Comparison of ENCODE assay signal across 26 cellular contexts in genomic region chr22:21860640-21861039, GRCh38. TPM values are rescaled to one million over a fixed set of nuclear protein-coding genes. Genes with fewer than 3 reads are reported as not detected.
DNase-seq lines count a peak whose midpoint lies in the region; ATAC-seq and TF ChIP-seq lines count a peak whose summit lies in the region.
"Had no signal": no experiment of that assay in that cellular context is flagged by ENCODE, and none has a peak within 500 bp of the region (broad histone marks: within the 10 kb centered on the region; RNA-seq: fewer than 3 reads in every experiment).

No MANE protein-coding gene starts in this region.

- peak overlapping the region in 4 of 7 donors; percentile 8 to 48 (median 34) for H3K4me3 Mint-ChIP-seq in CD8-positive, alpha-beta memory T cell
- H3K4me3 Mint-ChIP-seq in T-helper 17 cell (no peak overlapping the region), memory B cell (no peak overlapping the region)
- H3K4me3 Mint-ChIP-seq: activated CD4-positive, alpha-beta T cell treated with anti-CD3 and anti-CD28 coated beads, Interleukin-2, amount 10 ng/mL, durations not matched to agents 24 days and 14 days; activated CD8-positive, alpha-beta memory T cell treated with anti-CD3 and anti-CD28 coated beads, Interleukin-2, amount 10 ng/mL, durations not matched to agents 7 days and 5 days; stimulated activated naive B cell treated with anti-CD40 and anti-IgM and Interleukin-4, amounts not matched to agents 10 μg/mL and 1 μg/mL and 100 μg/mL, for 72 hours; T-helper 2 cell treated with Interferon-gamma antibody and Interleukin-4, amounts not matched to agents 5 μg/mL and 100 μg/mL, for 36 hours had no signal

- 75 to 89% (median 79%) methylated on average over 4 of the region's 4 CpGs for WGBS in spleen, 5 donors

- H3K9me3 Mint-ChIP-seq in CD8-positive, alpha-beta memory T cell, result no peaks in the 10 kb centered on the region
- H3K9me3 Mint-ChIP-seq in memory B cell, result no peaks in the 10 kb centered on the region
- H3K9me3 Mint-ChIP-seq: activated CD4-positive, alpha-beta T cell treated with anti-CD3 and anti-CD28 coated beads, Interleukin-2, amount 10 ng/mL, durations not matched to agents 24 days and 14 days; brain; IgD-negative memory B cell; T-helper 2 cell treated with Interferon-gamma antibody and Interleukin-4, amounts not matched to agents 5 μg/mL and 100 μg/mL, for 36 hours had no signal

- no peak for DNase-seq in CD8-positive, alpha-beta memory T cell
- DNase-seq in T-helper 17 cell (no peak), memory B cell (ENCODE audit: low spot score in 2 of 2) (no peak), spleen (no peak), globus pallidus (ENCODE audit: low spot score) (no peak)
- DNase-seq: activated CD4-positive, alpha-beta T cell treated with anti-CD3 and anti-CD28 coated beads, Interleukin-2, amount 10 ng/mL, durations not matched to agents 24 days and 14 days; activated CD8-positive, alpha-beta memory T cell treated with anti-CD3 and anti-CD28 coated beads, Interleukin-2, amount 10 ng/mL, durations not matched to agents 7 days and 5 days; esophagus squamous epithelium; GOT3; kidney; mesendoderm; NCI-H1417; NCI-H2107; NCI-H510A treated with DMSO at 0.1 percent for 48 hours; NK-92 treated with Interleukin-12 subunit alpha and Interleukin-12 subunit beta, amount 100 ng/mL, for 24 hours; stimulated activated CD4-positive, alpha-beta T cell treated with anti-CD3 and anti-CD28 coated beads, Interleukin-2, amount 100 ng/mL, for 24 hours; stimulated activated naive B cell treated with anti-CD40 and anti-IgM and Interleukin-4, amounts not matched to agents 10 μg/mL and 1 μg/mL and 100 μg/mL, for 72 hours; testis had no signal

- POLR2A ChIA-PET in CD8-positive, alpha-beta memory T cell (lab: Charles Lee), result no interaction called here

- peaks cover 0 to 2% (median 2%) of the 10 kb centered on the region in 3 donors for H3K36me3 Mint-ChIP-seq in CD8-positive, alpha-beta memory T cell
- peaks cover 4% of the 10 kb centered on the region for H3K36me3 Mint-ChIP-seq in T-helper 17 cell (ENCODE audit: low read depth)
- peaks cover 4% of the 10 kb centered on the region for H3K36me3 Mint-ChIP-seq in memory B cell
- H3K36me3 Mint-ChIP-seq: IgD-negative memory B cell had no signal

- no peak overlapping the region for H3K27ac ChIP-seq in CD8-positive, alpha-beta memory T cell (ENCODE audit: low read depth, low read length)
- H3K27ac ChIP-seq in spleen, result peak overlapping the region in 6 of 8 donors; percentile 65 to 96 (median 84)
- H3K27ac ChIP-seq: prostate gland, VCaP had no signal

- no peaks in the 10 kb centered on the region for H3K36me3 ChIP-seq in CD8-positive, alpha-beta memory T cell (ENCODE audit: insufficient read depth, low read length)
- H3K36me3 ChIP-seq in spleen, result no peaks in the 10 kb centered on the region
- H3K36me3 ChIP-seq: esophagus squamous epithelium, prostate gland had no signal

- H3K4me1 ChIP-seq in CD8-positive, alpha-beta memory T cell (ENCODE audit: insufficient read depth, low read length), result peaks cover 93% of the 10 kb centered on the region
- peaks cover 49 to 100% (median 97%) of the 10 kb centered on the region in 6 donors for H3K4me1 ChIP-seq in spleen

- no peaks in the 10 kb centered on the region for H3K27me3 Mint-ChIP-seq in CD8-positive, alpha-beta memory T cell
- H3K27me3 Mint-ChIP-seq in T-helper 17 cell (no peaks in the 10 kb centered on the region), memory B cell (no peaks in the 10 kb centered on the region)
- H3K27me3 Mint-ChIP-seq: activated CD4-positive, alpha-beta T cell treated with anti-CD3 and anti-CD28 coated beads, Interleukin-2, amount 10 ng/mL, durations not matched to agents 24 days and 14 days; activated CD8-positive, alpha-beta memory T cell treated with anti-CD3 and anti-CD28 coated beads, Interleukin-2, amount 10 ng/mL, durations not matched to agents 7 days and 5 days; brain; IgD-negative memory B cell; stimulated activated naive B cell treated with anti-CD40 and anti-IgM and Interleukin-4, amounts not matched to agents 10 μg/mL and 1 μg/mL and 100 μg/mL, for 72 hours had no signal

- H3K27ac Mint-ChIP-seq in CD8-positive, alpha-beta memory T cell, result peak overlapping the region in 4 of 8 donors; percentile 40 to 90 (median 48)
- H3K27ac Mint-ChIP-seq in T-helper 17 cell (peak overlapping the region; percentile 82), memory B cell (peak overlapping the region; percentile 86)
- H3K27ac Mint-ChIP-seq: activated CD4-positive, alpha-beta T cell treated with anti-CD3 and anti-CD28 coated beads, Interleukin-2, amount 10 ng/mL, durations not matched to agents 24 days and 14 days; activated CD8-positive, alpha-beta memory T cell treated with anti-CD3 and anti-CD28 coated beads, Interleukin-2, amount 10 ng/mL, durations not matched to agents 7 days and 5 days; T-helper 2 cell treated with Interferon-gamma antibody and Interleukin-4, amounts not matched to agents 5 μg/mL and 100 μg/mL, for 36 hours had no signal

- CTCF ChIA-PET in CD8-positive, alpha-beta memory T cell (lab: Charles Lee), result interaction anchor here (1.3 to 1.7 kb wide), 2 partner anchors 16 to 92 kb away, joined by 3 to 5 read pairs; partner anchors contain the start of gene PPM1F

- peaks cover 84 to 96% (median 94%) of the 10 kb centered on the region in 3 donors for H3K4me1 Mint-ChIP-seq in CD8-positive, alpha-beta memory T cell
- H3K4me1 Mint-ChIP-seq in T-helper 17 cell, result peaks cover 75% of the 10 kb centered on the region
- peaks cover 72% of the 10 kb centered on the region for H3K4me1 Mint-ChIP-seq in memory B cell

- ATAC-seq in T-helper 17 cell (no peak), memory B cell (ENCODE audit: low read depth) (no peak), SK-N-SH treated with all-trans-retinoic acid at 6 μM for 48 hours (no peak), HG02840 (IDR thresholded peaks at IDR 0.05; ENCODE audit: low FRiP score, unreplicated experiment) (no peak)
- ATAC-seq: activated CD8-positive, alpha-beta memory T cell treated with anti-CD3 and anti-CD28 coated beads, Interleukin-2, amount 10 ng/mL, durations not matched to agents 7 days and 5 days; stimulated activated naive B cell treated with anti-CD40 and anti-IgM and Interleukin-4, amounts not matched to agents 10 μg/mL and 1 μg/mL and 100 μg/mL, for 72 hours had no signal

- no peak for TF ChIP-seq CTCF in spleen (IDR thresholded peaks at IDR 0.05 in 8 of 11, conservative IDR thresholded peaks at IDR 0.05 in 3 of 11)

- no peak for TF ChIP-seq POLR2A in spleen (IDR thresholded peaks at IDR 0.05)

- H3K27me3 ChIP-seq in CD8-positive, alpha-beta memory T cell (ENCODE audit: insufficient read depth, low read length, poor library complexity, severe bottlenecking), result no peaks in the 10 kb centered on the region
- no peaks in the 10 kb centered on the region for H3K27me3 ChIP-seq in spleen (replicated peaks in 1 of 7)
- H3K27me3 ChIP-seq: esophagus squamous epithelium, testis had no signal

- H3K4me3 ChIP-seq in CD8-positive, alpha-beta memory T cell (ENCODE audit: low read length), result no peak overlapping the region
- peak overlapping the region in 1 of 8 donors; percentile 46 for H3K4me3 ChIP-seq in spleen
- H3K4me3 ChIP-seq: esophagus squamous epithelium, prostate gland, skin epidermis, testis had no signal

- intact Hi-C loops in spleen (cut with DNase I; ENCODE audit: low total_unique reads), result loop anchor here (10.0 kb wide), 1 partner anchor 46 kb away; no protein-coding TSS in a partner anchor

- H3K9me3 ChIP-seq in CD8-positive, alpha-beta memory T cell (ENCODE audit: low read length), result no peaks in the 10 kb centered on the region
- H3K9me3 ChIP-seq in T-helper 17 cell (ENCODE audit: control insufficient read depth, low read length, poor library complexity, severe bottlenecking) (no peaks in the 10 kb centered on the region), spleen (no peaks in the 10 kb centered on the region)
- H3K9me3 ChIP-seq: esophagus squamous epithelium, prostate gland, testis had no signal

TF ChIP-seq in SK-N-SH treated with all-trans-retinoic acid at 6 μM for 48 hours, 23 proteins besides CTCF, POLR2A, EP300 and RAD21 (continues in another document):
- TF ChIP-seq TSHZ2 (CRISPR knock-in tag; IDR thresholded peaks at IDR 0.05) (no peak), CSDC2 (CRISPR knock-in tag; IDR thresholded peaks at IDR 0.05) (no peak), RARB (CRISPR knock-in tag; IDR thresholded peaks at IDR 0.05) (no peak), ESRRG (CRISPR knock-in tag; IDR thresholded peaks at IDR 0.05) (no peak), ZNF70 (CRISPR knock-in tag; IDR thresholded peaks at IDR 0.05) (no peak), ZNF565 (CRISPR knock-in tag; conservative IDR thresholded peaks at IDR 0.05; ENCODE audit: low read depth) (no peak)

RNA-seq across cellular contexts. Expression of gene MAPK1, which starts 6.8 kb away (rescaled TPM):
- 100 to 1,000 TPM; 132 to 134 TPM for total RNA-seq in CD8-positive, alpha-beta memory T cell
- polyA plus RNA-seq in CD8-positive, alpha-beta memory T cell, result 103 TPM
- total RNA-seq in T-helper 17 cell, result 10 to 100 TPM; 74.2 to 84.6 TPM
- total RNA-seq in spleen, result 100 to 1,000 TPM in 5 of 7 donors, 10 to 100 TPM in 2; 87.0 to 165 (median 131) TPM
- polyA plus RNA-seq in spleen, result 10 to 100 TPM; 11.6 to 18.0 (median 15.1) TPM

Comparison
In these comparisons a context has a peak if more than half of its experiments do, and no peak if none do; other contexts are left out.
1. H3K4me3 Mint-ChIP-seq: peak in CD8-positive, alpha-beta memory T cell (4 of 7); none in T-helper 17 cell (single experiment) and memory B cell (single experiment).